Comparison of ENCODE assay signal across 8 cellular contexts in genomic region chr6:27902335-27903314, GRCh38. TPM values are rescaled to one million over a fixed set of nuclear protein-coding genes. Genes with fewer than 3 reads are reported as not detected.
DNase-seq lines count a peak whose midpoint lies in the region; ATAC-seq and TF ChIP-seq lines count a peak whose summit lies in the region.

No MANE protein-coding gene starts in this region.

- TF ChIP-seq CTCF in GM10248 (IDR thresholded peaks at IDR 0.05; ENCODE audit: control extremely low read depth, extremely low read depth, low read depth, missing control alignments) (no peak), right atrium auricular region (IDR thresholded peaks at IDR 0.05) (no peak), uterus (IDR thresholded peaks at IDR 0.05) (peak in 2 of 4 experiments; percentile 1 to 3)

- H3K36me3 ChIP-seq in right atrium auricular region (no peaks in the 10 kb centered on the region), uterus (no peaks in the 10 kb centered on the region)

- no peak for TF ChIP-seq POLR2A in uterus (IDR thresholded peaks at IDR 0.05)

- H3K4me1 ChIP-seq in right atrium auricular region (peaks cover 0 to 5% of the 10 kb centered on the region in 2 donors), uterus (no peaks in the 10 kb centered on the region)

- DNase-seq in GM10248 (ENCODE audit: extremely low spot score) (peak; percentile 60), NCI-H1105 treated with DMSO at 0.1 percent for 48 hours (lab: John Stamatoyannopoulos, UW) (peak; percentile 79), amygdala (lab: John Stamatoyannopoulos, UW) (peak in 55 of 56 donors; percentile 15 to 95 (median 72)), right atrium auricular region (ENCODE audit: low spot score) (peak; percentile 93), pulmonary artery endothelial cell (ENCODE audit: low read depth, low spot score) (peak; percentile 27), uterus (peak; percentile 84 to 87)

- H3K9me3 Mint-ChIP-seq in T-helper 1 cell treated with Interleukin-12 subunit alpha and Interleukin-12 subunit beta and Interleukin-4 antibody, amounts not matched to agents 30 μg/mL and 1 μg/mL, for 36 hours, result no peaks in the 10 kb centered on the region

- peak overlapping the region; percentile 88 for H3K27ac ChIP-seq in right atrium auricular region
- peak overlapping the region; percentile 88 to 93 for H3K27ac ChIP-seq in uterus

- POLR2A ChIA-PET in GM10248 (lab: Yijun Ruan, JAX), result interaction anchor here (0.6 to 1.1 kb wide), 5 partner anchors 9 to 316 kb away, joined by 3 to 6 read pairs (median 3); a partner anchor contains a TSS

- CTCF ChIA-PET in GM10248 (lab: Yijun Ruan, JAX), result interaction anchor here (0.8 to 1.2 kb wide), 5 partner anchors 10 to 935 kb away, joined by 3 to 4 read pairs (median 3); a partner anchor contains a TSS

- peaks cover 36% of the 10 kb centered on the region for H3K27me3 Mint-ChIP-seq in T-helper 1 cell treated with Interleukin-12 subunit alpha and Interleukin-12 subunit beta and Interleukin-4 antibody, amounts not matched to agents 30 μg/mL and 1 μg/mL, for 36 hours (ENCODE audit: low read depth)

- H3K36me3 Mint-ChIP-seq in T-helper 1 cell treated with Interleukin-12 subunit alpha and Interleukin-12 subunit beta and Interleukin-4 antibody, amounts not matched to agents 30 μg/mL and 1 μg/mL, for 36 hours (ENCODE audit: low read depth), result peaks cover 5% of the 10 kb centered on the region

- H3K27ac Mint-ChIP-seq in T-helper 1 cell treated with Interleukin-12 subunit alpha and Interleukin-12 subunit beta and Interleukin-4 antibody, amounts not matched to agents 30 μg/mL and 1 μg/mL, for 36 hours, result peak overlapping the region; percentile 94

- ATAC-seq in HG02610 (IDR thresholded peaks at IDR 0.05; ENCODE audit: unreplicated experiment), result peak; percentile 74

- H3K4me1 Mint-ChIP-seq in T-helper 1 cell treated with Interleukin-12 subunit alpha and Interleukin-12 subunit beta and Interleukin-4 antibody, amounts not matched to agents 30 μg/mL and 1 μg/mL, for 36 hours (ENCODE audit: low read depth), result peaks cover 22% of the 10 kb centered on the region

- H3K27me3 ChIP-seq in right atrium auricular region, result no peaks in the 10 kb centered on the region
- no peaks in the 10 kb centered on the region for H3K27me3 ChIP-seq in uterus

- intact Hi-C loops in uterus (cut with DNase I; ENCODE audit: low total_unique reads), result no loop called here

- H3K4me3 Mint-ChIP-seq in T-helper 1 cell treated with Interleukin-12 subunit alpha and Interleukin-12 subunit beta and Interleukin-4 antibody, amounts not matched to agents 30 μg/mL and 1 μg/mL, for 36 hours, result peak overlapping the region; percentile 83

- no peaks in the 10 kb centered on the region for H3K9me3 ChIP-seq in right atrium auricular region
- no peaks in the 10 kb centered on the region for H3K9me3 ChIP-seq in uterus

- peak overlapping the region; percentile 54 to 59 for H3K4me3 ChIP-seq in right atrium auricular region
- H3K4me3 ChIP-seq in uterus, result peak overlapping the region; percentile 41 to 44

RNA-seq across cellular contexts. Expression of gene OR2B2, which starts 9.6 kb away (rescaled TPM):
- not detected for total RNA-seq in right atrium auricular region
- total RNA-seq in pulmonary artery endothelial cell, result not detected in 2 replicates
- not detected for total RNA-seq in uterus

RNA-seq across cellular contexts. Expression of gene OR2B6, which starts 54.4 kb away (rescaled TPM):
- total RNA-seq in right atrium auricular region (not detected), pulmonary artery endothelial cell (not detected in 2 replicates), uterus (not detected)

Comparison
In these comparisons a context has a peak if more than half of its experiments do, and no peak if none do; other contexts are left out.
1. Peak in every context shown above with its lines: DNase-seq, ATAC-seq, H3K4me3 ChIP-seq and H3K27ac ChIP-seq.
2. DNase-seq: peak in every context shown above with its lines; median percentile 93 in right atrium auricular region; 86 in uterus; 79 in NCI-H1105 treated with DMSO at 0.1 percent for 48 hours; 72 in amygdala; 60 in GM10248; 27 in pulmonary artery endothelial cell.